8 cellular contexts compared by ENCODE assay signal in the genomic region with DNA sequence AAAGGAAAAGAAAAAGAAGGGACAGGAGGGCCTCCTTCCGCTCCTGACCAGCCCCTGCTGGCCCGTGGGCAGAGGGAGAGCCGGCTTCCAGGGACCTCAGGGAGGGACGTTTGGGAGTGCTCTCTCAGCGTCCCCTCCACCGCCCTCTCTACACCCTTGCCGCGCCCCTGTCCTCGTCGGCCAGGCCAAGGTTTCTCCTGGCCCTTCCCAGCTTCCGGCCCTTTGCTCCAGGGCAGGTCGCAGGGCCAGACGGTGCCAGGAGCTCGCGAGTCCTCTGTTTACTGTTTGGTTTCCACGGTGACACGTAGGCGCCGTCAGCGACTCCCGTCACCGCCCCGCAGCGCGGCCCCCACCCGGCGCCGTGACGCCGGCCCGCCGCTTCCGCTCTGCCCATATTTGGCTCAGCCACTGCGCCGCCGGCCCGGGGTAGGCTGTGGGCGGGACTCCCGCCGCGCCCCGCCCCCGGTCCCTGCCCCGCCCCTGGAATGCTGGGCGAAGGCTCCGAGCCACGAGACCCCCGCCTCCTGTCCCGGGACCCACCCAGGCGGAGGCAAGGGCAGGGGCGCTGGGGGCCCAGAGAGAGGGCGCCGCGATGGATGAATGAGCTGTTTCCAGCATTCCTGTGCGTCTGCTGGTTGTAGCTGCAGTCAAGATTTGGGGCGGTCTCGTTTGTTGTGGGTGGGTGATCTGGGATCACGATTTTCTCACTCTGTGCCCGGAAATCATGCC. TPM values are rescaled to one million over a fixed set of nuclear protein-coding genes. Genes with fewer than 3 reads are reported as not detected.
DNase-seq lines count a peak whose midpoint lies in the region; ATAC-seq, FAIRE-seq and TF ChIP-seq lines count a peak whose summit lies in the region.

No MANE protein-coding gene starts in this region.

- TF ChIP-seq POLR2A in IMR-90 (IDR thresholded peaks at IDR 0.05; ENCODE audit: low read depth, low read length): peak; percentile 87

- H3K9me2 ChIP-seq in OCI-LY7 (ENCODE audit: insufficient read depth, low read length): no peaks in the 10 kb centered on the region

- peaks cover 4% of the 10 kb centered on the region; the same call in 1 of the 2 replicates for H3K4me1 ChIP-seq in IMR-90 (ENCODE audit: control insufficient read depth, insufficient read depth, low read length)
- peaks cover 21% of the 10 kb centered on the region for H3K4me1 ChIP-seq in OCI-LY7 (ENCODE audit: insufficient read depth, low read length, poor library complexity, severe bottlenecking)
- H3K4me1 ChIP-seq in mononuclear cell (ENCODE audit: insufficient read depth, low read length): peaks cover 54% of the 10 kb centered on the region

- POLR2A ChIA-PET in IMR-90 (lab: Charles Lee; ENCODE audit: unreplicated experiment) (interaction anchor here (0.6 kb wide), 1 partner anchor 11 kb away, joined by 4 read pairs; no protein-coding TSS in a partner anchor), OCI-LY7 (lab: Charles Lee) (interaction anchor here (0.7 to 1.0 kb wide), 3 partner anchors 50 to 158 kb away, joined by 3 to 4 read pairs (median 3); no protein-coding TSS in a partner anchor)

- peak overlapping the region; percentile 97 for H2AK9ac ChIP-seq in IMR-90 (replicated peaks; ENCODE audit: low read depth, low read length, poor library complexity)

- H3K18ac ChIP-seq in IMR-90 (ENCODE audit: low read depth, low read length): peak overlapping the region; percentile 85

- no TSS peak for BruUV-seq in IMR-90 (replicated peaks; lab: Mats Ljungman, UMichigan)
- BruUV-seq in OCI-LY7 (replicated peaks; lab: Mats Ljungman, UMichigan): no TSS peak

- dilution Hi-C loops in IMR-90 (cut with HindIII; ENCODE audit: low sequenced_read_pairs, unreplicated experiment): no loop called here

- peak overlapping the region; percentile 91 for H2BK5ac ChIP-seq in IMR-90 (ENCODE audit: low read depth, low read length, poor library complexity, severe bottlenecking)

- H3K27ac ChIP-seq in IMR-90 (ENCODE audit: insufficient read depth, low read length) (peak overlapping the region; percentile 87), OCI-LY7 (ENCODE audit: low read depth, low read length, poor library complexity, severe bottlenecking) (no peak overlapping the region)

- WGBS in IMR-90 (ENCODE audit: extremely low coverage in 2 of 2, insufficient read length in 1 of 2), 2 experiments: 0% methylated on average over 33 of the region's 59 CpGs; no CpG with 5 or more reads in 1 of the 2 experiments

- no peak for TF ChIP-seq RAD21 in IMR-90 (IDR thresholded peaks at IDR 0.05; ENCODE audit: low read length)

- H2AFZ ChIP-seq in IMR-90 (replicated peaks; ENCODE audit: low read length, poor library complexity) (peak overlapping the region; percentile 100), OCI-LY7 (ENCODE audit: low read length) (peak overlapping the region; percentile 91)

- H4K20me1 ChIP-seq in IMR-90 (ENCODE audit: insufficient read depth, low read length) (0 out of 2 replicates have a peak, but pooled peaks cover 6% of the 10 kb centered on the region), OCI-LY7 (ENCODE audit: insufficient read depth, low read length) (no peaks in the 10 kb centered on the region)

- peak; percentile 86 for ATAC-seq in GM21576 (IDR thresholded peaks at IDR 0.05; ENCODE audit: unreplicated experiment)
- ATAC-seq in IMR-90 (ENCODE audit: low read depth): peak; percentile 96

- H3K4ac ChIP-seq in IMR-90 (ENCODE audit: low read depth, low read length): peak overlapping the region; percentile 83

- H3K27me3 ChIP-seq in IMR-90 (ENCODE audit: control insufficient read depth, insufficient read depth, low read length) (peaks cover 3% of the 10 kb centered on the region; the same call in 1 of the 2 replicates), mononuclear cell (ENCODE audit: insufficient read depth, low read length) (no peaks in the 10 kb centered on the region)

- peak overlapping the region; percentile 81; the same call in 1 of the 2 replicates for H3K23ac ChIP-seq in IMR-90 (ENCODE audit: low read depth, low read length)

- H3K9me1 ChIP-seq in IMR-90 (ENCODE audit: insufficient read depth, low read length): 0 out of 2 replicates have a peak, but pooled peaks cover 8% of the 10 kb centered on the region

- H3K14ac ChIP-seq in IMR-90 (replicated peaks; ENCODE audit: low read depth, low read length): peak overlapping the region; percentile 86

- H2AK5ac ChIP-seq in IMR-90 (ENCODE audit: low read depth, low read length): peak overlapping the region; percentile 59

- H3K4me3 ChIP-seq in IMR-90 (ENCODE audit: insufficient read depth, low read depth, low read length): peak overlapping the region; percentile 90
- peak overlapping the region; percentile 74 for H3K4me3 ChIP-seq in OCI-LY7 (ENCODE audit: low read depth, low read length, poor library complexity, severe bottlenecking)
- peak overlapping the region; percentile 55 for H3K4me3 ChIP-seq in mononuclear cell (ENCODE audit: low read length)

- peak overlapping the region; percentile 79 for H3K9ac ChIP-seq in IMR-90 (ENCODE audit: low read depth, low read length)

- FAIRE-seq in D721Med (lab: Jason Lieb, UNC): no peak

- H2BK120ac ChIP-seq in IMR-90 (ENCODE audit: low read depth, low read length): peak overlapping the region; percentile 78; the same call in 1 of the 2 replicates

- peak overlapping the region; percentile 84; the same call in 1 of the 3 replicates for H2BK15ac ChIP-seq in IMR-90 (ENCODE audit: low read depth, low read length)

- in situ Hi-C loops in IMR-90 (cut with MboI; ENCODE audit: low sequenced_read_pairs): loop anchor here (25.0 kb wide), 1 partner anchor 1743 kb away; a partner anchor contains a TSS

- CTCF ChIA-PET in IMR-90 (lab: Yijun Ruan, JAX): interaction anchor here (0.6 to 1.3 kb wide), 3 partner anchors 28 to 174 kb away, joined by 3 to 5 read pairs (median 4); no protein-coding TSS in a partner anchor
- CTCF ChIA-PET in OCI-LY7 (lab: Charles Lee; ENCODE audit: unreplicated experiment): interaction anchor here (1.0 kb wide), 1 partner anchor 106 kb away, joined by 3 read pairs; no protein-coding TSS in a partner anchor

- H3K36me3 ChIP-seq in IMR-90 (ENCODE audit: control insufficient read depth, insufficient read depth, low read length): no peaks in the 10 kb centered on the region
- no peaks in the 10 kb centered on the region for H3K36me3 ChIP-seq in OCI-LY7 (ENCODE audit: insufficient read depth, low read length)

- no peak for TF ChIP-seq CTCF in D721Med (IDR thresholded peaks at IDR 0.05; ENCODE audit: insufficient read depth, missing control alignments)
- no peak for TF ChIP-seq CTCF in IMR-90 (conservative IDR thresholded peaks at IDR 0.05; ENCODE audit: low read depth, low read length)
- TF ChIP-seq CTCF in OCI-LY7 (conservative IDR thresholded peaks at IDR 0.05; ENCODE audit: low read length): no peak

- DNase-seq in D721Med (ENCODE audit: insufficient read length, low spot score) (peak; percentile 94), IMR-90 (peak; percentile 95), OCI-LY7 (ENCODE audit: low spot score) (peak; percentile 92), activated T-cell treated with anti-CD3 and anti-CD28 coated beads for 24 hours (ENCODE audit: low read depth) (peak; percentile 94), epidermal melanocyte (ENCODE audit: insufficient read length, low spot score) (peak; percentile 91)
- peak; percentile 91 to 92 for DNase-seq in stimulated activated CD8-positive, alpha-beta memory T cell treated with anti-CD3 and anti-CD28 coated beads, Interleukin-2, amount 100 ng/mL, for 48 hours (ENCODE audit: low read depth in 2 of 2)

- intact Hi-C loops in IMR-90 (cut with micrococcal nuclease): loop anchor here (2.0 to 10.0 kb wide), 2 partner anchors 15 to 349 kb away; a partner anchor contains a TSS
- intact Hi-C loops in OCI-LY7 (cut with micrococcal nuclease; ENCODE audit: unreplicated experiment): loop anchor here (1.0 to 2.0 kb wide), 3 partner anchors 45 to 71 kb away; no protein-coding TSS in a partner anchor

- peak overlapping the region; percentile 74 for H3K56ac ChIP-seq in IMR-90 (ENCODE audit: extremely low read depth, insufficient read depth, low read length)

- peak overlapping the region; percentile 88 for H4K91ac ChIP-seq in IMR-90 (ENCODE audit: insufficient read depth, low read depth, low read length)

- peaks cover 0 to 4% of the 10 kb centered on the region in 2 experiments; a peak in 1 of 4 replicates for H3K79me1 ChIP-seq in IMR-90 (ENCODE audit: low read depth in 1 of 2, low read length in 2 of 2)

- H3K79me2 ChIP-seq in OCI-LY7 (ENCODE audit: insufficient read depth, low read depth, low read length): no peaks in the 10 kb centered on the region

- H3K4me2 ChIP-seq in IMR-90 (ENCODE audit: low read depth, low read length): peak overlapping the region; percentile 99
- peak overlapping the region; percentile 72 for H3K4me2 ChIP-seq in OCI-LY7 (ENCODE audit: low read length)

- H2BK20ac ChIP-seq in IMR-90 (ENCODE audit: low read depth, low read length): peak overlapping the region; percentile 38; the same call in 1 of the 2 replicates

- H4K5ac ChIP-seq in IMR-90 (ENCODE audit: low read depth, low read length): peak overlapping the region; percentile 90

- no peaks in the 10 kb centered on the region for H3K9me3 ChIP-seq in IMR-90 (ENCODE audit: control insufficient read depth, insufficient read depth, low read length)
- no peaks in the 10 kb centered on the region for H3K9me3 ChIP-seq in OCI-LY7 (ENCODE audit: low read length)
- H3K9me3 ChIP-seq in mononuclear cell (ENCODE audit: low read depth, low read length): no peaks in the 10 kb centered on the region

- H4K8ac ChIP-seq in IMR-90 (ENCODE audit: low read depth in 2 of 2, low read length in 2 of 2): peak overlapping the region; percentile 83 to 89

TF ChIP-seq in IMR-90, 13 proteins besides CTCF, POLR2A, EP300 and RAD21 (continues in another document):
- TF ChIP-seq, protein P1, sequence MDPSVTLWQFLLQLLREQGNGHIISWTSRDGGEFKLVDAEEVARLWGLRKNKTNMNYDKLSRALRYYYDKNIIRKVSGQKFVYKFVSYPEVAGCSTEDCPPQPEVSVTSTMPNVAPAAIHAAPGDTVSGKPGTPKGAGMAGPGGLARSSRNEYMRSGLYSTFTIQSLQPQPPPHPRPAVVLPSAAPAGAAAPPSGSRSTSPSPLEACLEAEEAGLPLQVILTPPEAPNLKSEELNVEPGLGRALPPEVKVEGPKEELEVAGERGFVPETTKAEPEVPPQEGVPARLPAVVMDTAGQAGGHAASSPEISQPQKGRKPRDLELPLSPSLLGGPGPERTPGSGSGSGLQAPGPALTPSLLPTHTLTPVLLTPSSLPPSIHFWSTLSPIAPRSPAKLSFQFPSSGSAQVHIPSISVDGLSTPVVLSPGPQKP (IDR thresholded peaks at IDR 0.05; ENCODE audit: borderline replicate concordance, low read depth, low read length): peak; percentile 100
- TF ChIP-seq MXI1 (IDR thresholded peaks at IDR 0.05; ENCODE audit: borderline replicate concordance, low read depth, low read length) (peak; percentile 45; the same call in 1 of the 2 replicates), BHLHE40 (IDR thresholded peaks at IDR 0.05; ENCODE audit: low read depth, low read length) (peak; percentile 78)

RNA-seq across cellular contexts. Expression of a gene that starts 15.5 kb away (rescaled TPM):
- total RNA-seq in IMR-90 (2012; rRNA removed) (53.6 and 86.7 TPM in 2 replicates), OCI-LY7 (2022) (3.3 and 4.6 TPM in 2 replicates), mononuclear cell (2,138 TPM)
- polyA plus RNA-seq in IMR-90 (2012; rRNA removed): 171 and 406 TPM in 2 replicates
- 405 and 665 TPM in 2 replicates for polyA plus RNA-seq in IMR-90 (2012; cell fraction: cytosol; rRNA removed)
- polyA plus RNA-seq in IMR-90 (2012; cell fraction: nucleus; rRNA removed; ENCODE audit: low replicate concordance): 1,840 and 2,271 TPM in 2 replicates
- total RNA-seq in OCI-LY7 (2014; rRNA removed; shearing (Covaris generic)): 12.4 and 16.9 TPM in 2 replicates

Comparison
In these comparisons a context has a peak if more than half of its experiments do, and no peak if none do; other contexts are left out.
1. RNA of a gene that starts 15.5 kb away (total RNA-seq): 2,138 TPM in mononuclear cell (single experiment); 53.6 to 86.7 TPM in IMR-90 and 3.3 to 16.9 TPM in OCI-LY7; every median in the first group is over 10 times any median in the second.
2. Peak in every context shown above with its lines, with median percentiles within 50 percentile points of each other: DNase-seq and H3K4me3 ChIP-seq.